In genomic region chr9:134067904-134068741, GRCh38 we compare ENCODE assay signal across 8 cellular contexts. TPM values are rescaled to one million over a fixed set of nuclear protein-coding genes. Genes with fewer than 3 reads are reported as not detected.
DNase-seq lines count a peak whose midpoint lies in the region.

TSS of gene BRD3 (minus strand) at chr9:134068026. CDS start at chr9:134053477, 14,549 bp downstream.

- in situ Hi-C loops in G401 (cut with HindIII; ENCODE audit: low sequenced_read_pairs) (no loop called here), SK-MEL-5 (cut with HindIII; ENCODE audit: low pct_unique_long_range_greater_than_20kb, low sequenced_read_pairs) (no loop called here)

- DNase-seq in G401 (ENCODE audit: low spot score) (peak; percentile 83), H7 (peak; percentile 100), M059J (ENCODE audit: low read depth) (peak; percentile 88), SK-MEL-5 (ENCODE audit: low read depth, low spot score) (peak; percentile 84), germinal center (ENCODE audit: low spot score) (peak; percentile 93), occipital lobe (lab: John Stamatoyannopoulos, UW) (peak; percentile 72), superior temporal gyrus (ENCODE audit: extremely low spot score) (peak; percentile 82)
- DNase-seq in activated naive CD4-positive, alpha-beta T cell treated with Interleukin-2 at 50 U/mL for 16 hours, result peak; percentile 81

- H3K27me3 ChIP-seq in H7 (ENCODE audit: control insufficient read depth, insufficient read depth, low read length), result peaks cover 15% of the 10 kb centered on the region

- H3K36me3 ChIP-seq in H7 (replicated peaks; ENCODE audit: control insufficient read depth, insufficient read depth, low read length), result no peaks in the 10 kb centered on the region

- H3K4me3 ChIP-seq in H7 (ENCODE audit: insufficient read depth, low read depth, low read length), result peak within 1 kb of the TSS; percentile 73

RNA-seq across cellular contexts. Expression of gene BRD3, which starts in this region (rescaled TPM):
- 5.9 and 7.3 TPM in 2 replicates for total RNA-seq in G401 (2014; rRNA removed; shearing (Covaris generic))
- 9.4 and 14.7 TPM in 2 replicates for total RNA-seq in H7 (2014; rRNA removed; shearing (Covaris generic))
- 4.6 and 5.5 TPM in 2 replicates for total RNA-seq in M059J (2014; rRNA removed; shearing (Covaris generic))
- total RNA-seq in SK-MEL-5 (2014; rRNA removed; shearing (Covaris generic)), result 1.7 and 2.1 TPM in 2 replicates
- polyA plus RNA-seq in SK-MEL-5 (2015; cell fraction: cytosol; rRNA removed), result 8.3 and 24.0 TPM in 2 replicates
- polyA plus RNA-seq in SK-MEL-5 (2015; cell fraction: nucleus; rRNA removed), result 13.7 and 17.0 TPM in 2 replicates
- 27.6 TPM for total RNA-seq in occipital lobe

Comparison
In these comparisons a context has a peak if more than half of its experiments do, and no peak if none do; other contexts are left out.
1. Peak in every context shown above with its lines: DNase-seq and H3K4me3 ChIP-seq.